Comparison of ENCODE assay signal across 8 cellular contexts in genomic region chr7:100148559-100149328, GRCh38. TPM values are rescaled to one million over a fixed set of nuclear protein-coding genes. Genes with fewer than 3 reads are reported as not detected.
DNase-seq lines count a peak whose midpoint lies in the region; ATAC-seq and TF ChIP-seq lines count a peak whose summit lies in the region.

LAMTOR4 (plus strand) TSS chr7:100148918; CDS start chr7:100148973, 55 bp downstream.

- peak within 1 kb of the TSS; percentile 88 for H3K4me2 ChIP-seq in OCI-LY7 (ENCODE audit: low read length)

- peaks cover 41% of the 10 kb centered on the region for H3K79me2 ChIP-seq in OCI-LY7 (ENCODE audit: insufficient read depth, low read depth, low read length)

- no peaks in the 10 kb centered on the region for H3K9me3 ChIP-seq in OCI-LY7 (ENCODE audit: low read length)

- H3K4me1 ChIP-seq in OCI-LY7 (ENCODE audit: insufficient read depth, low read length, poor library complexity, severe bottlenecking): peaks cover 39% of the 10 kb centered on the region

- H3K27ac Mint-ChIP-seq in endothelial cell (ENCODE audit: unreplicated experiment): peak within 1 kb of the TSS; percentile 76

- H3K4me3 Mint-ChIP-seq in endothelial cell (ENCODE audit: unreplicated experiment): peak within 1 kb of the TSS; percentile 97

- peaks cover 20% of the 10 kb centered on the region for H3K4me1 Mint-ChIP-seq in endothelial cell (ENCODE audit: unreplicated experiment)

- TF ChIP-seq CTCF in OCI-LY7 (conservative IDR thresholded peaks at IDR 0.05; ENCODE audit: low read length): no peak
- no peak for TF ChIP-seq CTCF in endothelial cell (IDR thresholded peaks at IDR 0.05; ENCODE audit: unreplicated experiment)

- H3K36me3 Mint-ChIP-seq in endothelial cell (ENCODE audit: low read depth, unreplicated experiment): peaks cover 7% of the 10 kb centered on the region

- CTCF ChIA-PET in OCI-LY7 (lab: Charles Lee; ENCODE audit: unreplicated experiment): interaction anchor here (0.5 to 1.0 kb wide), 5 partner anchors 11 to 159 kb away, joined by 3 read pairs; partner anchors contain the start of gene SPDYE3

- H3K4me3 ChIP-seq in OCI-LY7 (ENCODE audit: low read depth, low read length, poor library complexity, severe bottlenecking): peak within 1 kb of the TSS; percentile 84

- peak within 1 kb of the TSS; percentile 62 for H2AFZ ChIP-seq in OCI-LY7 (ENCODE audit: low read length)

- POLR2A ChIA-PET in OCI-LY7 (lab: Charles Lee): interaction anchor here (0.5 to 3.4 kb wide), 16 partner anchors 8 to 73 kb away, joined by 3 to 34 read pairs (median 6); partner anchors contain the start of genes GPC2, MBLAC1, STAG3 and TRAPPC14

- peaks cover 3% of the 10 kb centered on the region for H3K27me3 Mint-ChIP-seq in endothelial cell (ENCODE audit: unreplicated experiment)

- DNase-seq in DMS 273 (lab: John Stamatoyannopoulos, UW; ENCODE audit: unreplicated experiment) (peak; percentile 100), HuH-7.5 (ENCODE audit: low spot score) (peak; percentile 96), OCI-LY7 (ENCODE audit: low spot score) (peak; percentile 100), activated T-cell treated with anti-CD3 and anti-CD28 coated beads for 1 hour (ENCODE audit: low read depth) (peak; percentile 92), endothelial cell (ENCODE audit: low spot score) (peak; percentile 92), midbrain (lab: John Stamatoyannopoulos, UW) (peak; percentile 99)
- peak; percentile 94 to 95 for DNase-seq in stimulated activated CD8-positive, alpha-beta memory T cell treated with anti-CD3 and anti-CD28 coated beads, Interleukin-2, amount 100 ng/mL, for 1 hour (ENCODE audit: low read depth in 2 of 2)

- H4K20me1 ChIP-seq in OCI-LY7 (ENCODE audit: insufficient read depth, low read length): no peaks in the 10 kb centered on the region

- no peaks in the 10 kb centered on the region for H3K9me3 Mint-ChIP-seq in endothelial cell (ENCODE audit: unreplicated experiment)

- peaks cover 24% of the 10 kb centered on the region for H3K36me3 ChIP-seq in OCI-LY7 (ENCODE audit: insufficient read depth, low read length)

- no TSS peak for BruUV-seq in OCI-LY7 (replicated peaks; lab: Mats Ljungman, UMichigan)

- intact Hi-C loops in OCI-LY7 (cut with micrococcal nuclease; ENCODE audit: unreplicated experiment): loop anchor here (1.0 to 5.0 kb wide), 2 partner anchors 10 to 74 kb away; partner anchors contain the start of gene TRAPPC14

- ATAC-seq in GM21526 (IDR thresholded peaks at IDR 0.05; ENCODE audit: low FRiP score, unreplicated experiment): peak; percentile 96

- peak within 1 kb of the TSS; percentile 66 for H3K27ac ChIP-seq in OCI-LY7 (ENCODE audit: low read depth, low read length, poor library complexity, severe bottlenecking)

- H3K9me2 ChIP-seq in OCI-LY7 (ENCODE audit: insufficient read depth, low read length): no peaks in the 10 kb centered on the region

RNA-seq across cellular contexts. Expression of gene LAMTOR4, which starts in this region (rescaled TPM):
- total RNA-seq in OCI-LY7 (2014; rRNA removed; shearing (Covaris generic)): 243 and 263 TPM in 2 replicates
- total RNA-seq in OCI-LY7 (2022) (207 and 237 TPM in 2 replicates), endothelial cell (ENCODE audit: unreplicated experiment) (68.6 TPM)

Comparison
In these comparisons a context has a peak if more than half of its experiments do, and no peak if none do; other contexts are left out.
1. Peak in every context shown above with its lines: DNase-seq, ATAC-seq, H3K4me3 ChIP-seq and H3K27ac ChIP-seq.